Comparison of ENCODE assay signal across 15 cellular contexts in genomic region chr19:42123765-42124164, GRCh38. TPM values are rescaled to one million over a fixed set of nuclear protein-coding genes. Genes with fewer than 3 reads are reported as not detected.
DNase-seq lines count a peak whose midpoint lies in the region; ATAC-seq, FAIRE-seq and TF ChIP-seq lines count a peak whose summit lies in the region.
"Had no signal": no experiment of that assay in that cellular context is flagged by ENCODE, and none has a peak within 500 bp of the region (broad histone marks: within the 10 kb centered on the region; RNA-seq: fewer than 3 reads in every experiment).

No MANE protein-coding gene starts in this region.

- H3K4me3 ChIP-seq in DOHH2 (ENCODE audit: low read length), result peak overlapping the region; percentile 73
- no peak overlapping the region for H3K4me3 ChIP-seq in H1 (ENCODE audit: extremely low read depth in 1 of 4, insufficient read depth in 2 of 4, low read depth in 3 of 4, low read length in 4 of 4)
- H3K4me3 ChIP-seq in sigmoid colon, result no peak overlapping the region
- H3K4me3 ChIP-seq: lower lobe of right lung, uterus had no signal

- H4K8ac ChIP-seq in H1 (ENCODE audit: extremely low read depth, insufficient read depth, low read length), result no peak overlapping the region

- H3K36me3 ChIP-seq in DOHH2 (ENCODE audit: control insufficient read depth, low read length) (peaks cover 88% of the 10 kb centered on the region), H1 (ENCODE audit: control insufficient read depth in 2 of 4, insufficient read depth in 4 of 4, low read length in 3 of 4) (no peaks in the 10 kb centered on the region), sigmoid colon (no peaks in the 10 kb centered on the region)
- H3K36me3 ChIP-seq: brain microvascular endothelial cell, lower lobe of right lung, uterus had no signal

- H3K4me1 ChIP-seq in DOHH2 (ENCODE audit: control insufficient read depth, low read length), result peaks cover 100% of the 10 kb centered on the region
- peaks cover 0 to 12% (median 8%) of the 10 kb centered on the region in 4 experiments; a peak in 4 of 7 replicates for H3K4me1 ChIP-seq in H1 (replicated peaks in 1 of 4; ENCODE audit: control insufficient read depth in 3 of 4, insufficient read depth in 4 of 4, low read length in 3 of 4)
- H3K4me1 ChIP-seq in sigmoid colon, result no peaks in the 10 kb centered on the region
- H3K4me1 ChIP-seq: uterus had no signal

- POLR2A ChIA-PET in activated B cell treated with CpG ODN at 0.5 μM for 24 hours (lab: Charles Lee), result interaction anchor here (0.7 to 24.6 kb wide), 9 partner anchors 3 to 1346 kb away, joined by 3 to 1230 read pairs (median 4); partner anchors contain the start of genes GSK3A, POU2F2, RAB4B and ZNF574
- POLR2A ChIA-PET in H1 (lab: Charles Lee; ENCODE audit: partially characterized antibody), result no interaction called here

- TF ChIP-seq CTCF in DOHH2 (IDR thresholded peaks at IDR 0.05; ENCODE audit: low read depth, low read length, poor library complexity, severe bottlenecking), result no peak
- TF ChIP-seq CTCF in activated B cell treated with CpG ODN at 0.5 μM for 24 hours (IDR thresholded peaks at IDR 0.05), result no peak
- no peak for TF ChIP-seq CTCF in H1 (IDR thresholded peaks at IDR 0.05; ENCODE audit: control extremely low read depth in 1 of 3, insufficient read depth in 1 of 3, low read depth in 1 of 3, low read length in 3 of 3)
- no peak for TF ChIP-seq CTCF in sigmoid colon (IDR thresholded peaks at IDR 0.05)
- no peak for TF ChIP-seq CTCF in D721Med (IDR thresholded peaks at IDR 0.05; ENCODE audit: insufficient read depth, missing control alignments)

- FAIRE-seq in H1 (lab: Jason Lieb, UNC) (no peak), D721Med (lab: Jason Lieb, UNC) (no peak)

- H2BK15ac ChIP-seq in H1 (ENCODE audit: low read length), result peak overlapping the region; percentile 61; the same call in 1 of the 2 replicates

- no peak overlapping the region for H2AK5ac ChIP-seq in H1 (ENCODE audit: low read depth, low read length)

- H3K4me1 Mint-ChIP-seq in T-helper 2 cell treated with Interferon-gamma antibody and Interleukin-4, amounts not matched to agents 5 μg/mL and 100 μg/mL, for 36 hours (ENCODE audit: low read depth), result peaks cover 44% of the 10 kb centered on the region
- peaks cover 97% of the 10 kb centered on the region for H3K4me1 Mint-ChIP-seq in activated B cell treated with CpG ODN at 0.5 μM for 24 hours
- H3K4me1 Mint-ChIP-seq: nephron had no signal

- intact Hi-C loops in activated B cell treated with CpG ODN at 0.5 μM for 24 hours (cut with micrococcal nuclease), result no loop called here
- intact Hi-C loops in sigmoid colon (cut with DNase I), result no loop called here

- H2BK5ac ChIP-seq in H1 (ENCODE audit: low read depth, low read length), result no peak overlapping the region

- CTCF ChIA-PET in activated B cell treated with CpG ODN at 0.5 μM for 24 hours (lab: Charles Lee), result interaction anchor here (4.7 to 22.2 kb wide), 2 partner anchors 9 to 11 kb away, joined by 41 to 426 read pairs; partner anchors contain the start of gene POU2F2
- CTCF ChIA-PET in H1 (lab: Charles Lee; ENCODE audit: partially characterized antibody), result interaction anchor here (0.6 to 4.8 kb wide), 9 partner anchors 9 to 1321 kb away, joined by 3 to 59 read pairs (median 6); partner anchors contain the start of gene POU2F2

- H2BK120ac ChIP-seq in H1 (replicated peaks; ENCODE audit: low read depth, low read length), result no peak overlapping the region

- DNase-seq in T-helper 2 cell treated with Interferon-gamma antibody and Interleukin-4, amounts not matched to agents 5 μg/mL and 100 μg/mL, for 36 hours (ENCODE audit: low spot score), result no peak
- DNase-seq in T-helper 2 cell (no peak), activated B cell treated with CpG ODN at 0.5 μM for 24 hours (no peak), H1 (ENCODE audit: low read depth in 1 of 2, low spot score in 2 of 2) (no peak), NOMO-1 treated with dmso at 0.1 percent for 144 hours (lab: John Stamatoyannopoulos, UW; ENCODE audit: unreplicated experiment) (no peak), sigmoid colon (no peak), D721Med (ENCODE audit: insufficient read length, low spot score) (no peak)
- DNase-seq: activated CD4-positive, CD25-positive, alpha-beta regulatory T cell treated with anti-CD3 and anti-CD28 coated beads, Interleukin-2, amount 50 U/mL, for 72 hours; brain microvascular endothelial cell; dermis blood vessel endothelial cell; lower lobe of right lung; uterus had no signal

- H3F3A ChIP-seq in DOHH2 (ENCODE audit: control insufficient read depth, insufficient read depth), result peaks cover 34% of the 10 kb centered on the region

- H3K27me3 ChIP-seq in DOHH2 (ENCODE audit: control insufficient read depth, low read length) (no peaks in the 10 kb centered on the region), H1 (replicated peaks in 1 of 4; ENCODE audit: control insufficient read depth in 3 of 4, extremely low read depth in 1 of 4, insufficient read depth in 3 of 4, low read length in 3 of 4) (no peaks in the 10 kb centered on the region; a peak in 1 of 7 replicates), sigmoid colon (peaks cover 0 to 12% (median 2%) of the 10 kb centered on the region in 3 donors)
- H3K27me3 ChIP-seq: brain microvascular endothelial cell, uterus had no signal

- no peaks in the 10 kb centered on the region for H3K27me3 Mint-ChIP-seq in T-helper 2 cell treated with Interferon-gamma antibody and Interleukin-4, amounts not matched to agents 5 μg/mL and 100 μg/mL, for 36 hours (ENCODE audit: low read depth)
- H3K27me3 Mint-ChIP-seq in activated B cell treated with CpG ODN at 0.5 μM for 24 hours, result no peaks in the 10 kb centered on the region

- no peak overlapping the region for H3K14ac ChIP-seq in H1 (ENCODE audit: insufficient read length)

- H3K79me2 ChIP-seq in DOHH2 (ENCODE audit: control insufficient read depth, low read length) (peaks cover 79% of the 10 kb centered on the region), H1 (ENCODE audit: control insufficient read depth in 1 of 2, insufficient read depth in 2 of 2, low read length in 2 of 2) (no peaks in the 10 kb centered on the region)

- no peak overlapping the region for H3K56ac ChIP-seq in H1 (replicated peaks; ENCODE audit: insufficient read length, low read depth, low read length)

- H2AFZ ChIP-seq in H1 (ENCODE audit: low read length), result no peak overlapping the region

- no peaks in the 10 kb centered on the region for H4K20me1 ChIP-seq in DOHH2 (ENCODE audit: control insufficient read depth, insufficient read depth, low read depth, low read length)
- H4K20me1 ChIP-seq in H1 (replicated peaks in 1 of 2; ENCODE audit: control insufficient read depth in 1 of 2, insufficient read depth in 2 of 2, low read length in 2 of 2), result no peaks in the 10 kb centered on the region

- TF ChIP-seq POLR2A in H1 (IDR thresholded peaks at IDR 0.05; ENCODE audit: control extremely low read depth in 1 of 2, low read depth in 2 of 2, low read length in 2 of 2) (no peak), sigmoid colon (IDR thresholded peaks at IDR 0.05) (no peak)

- H3K4me3 Mint-ChIP-seq in T-helper 2 cell treated with Interferon-gamma antibody and Interleukin-4, amounts not matched to agents 5 μg/mL and 100 μg/mL, for 36 hours, result peak overlapping the region; percentile 83
- peak overlapping the region; percentile 80 for H3K4me3 Mint-ChIP-seq in activated B cell treated with CpG ODN at 0.5 μM for 24 hours
- H3K4me3 Mint-ChIP-seq: nephron had no signal

- no peak overlapping the region for H4K5ac ChIP-seq in H1 (ENCODE audit: insufficient read length, low read depth, low read length)

- H3K9me3 Mint-ChIP-seq in T-helper 2 cell treated with Interferon-gamma antibody and Interleukin-4, amounts not matched to agents 5 μg/mL and 100 μg/mL, for 36 hours, result no peaks in the 10 kb centered on the region
- H3K9me3 Mint-ChIP-seq in activated B cell treated with CpG ODN at 0.5 μM for 24 hours, result no peaks in the 10 kb centered on the region
- H3K9me3 Mint-ChIP-seq: nephron had no signal

- no peak for TF ChIP-seq RAD21 in H1 (IDR thresholded peaks at IDR 0.05 in 1 of 2, conservative IDR thresholded peaks at IDR 0.05 in 1 of 2; ENCODE audit: low read depth in 2 of 2, low read length in 2 of 2)

- H2BK12ac ChIP-seq in H1 (ENCODE audit: low read depth, low read length), result no peak overlapping the region

- H3K4me2 ChIP-seq in DOHH2 (ENCODE audit: low read length) (peak overlapping the region; percentile 87), H1 (ENCODE audit: insufficient read depth in 1 of 2, low read depth in 2 of 2, low read length in 2 of 2) (no peak overlapping the region)

- 0 out of 7 replicates have a peak overlapping the region, but pooled peaks of 1 of the 4 experiments have one; percentile 1 for H3K9ac ChIP-seq in H1 (replicated peaks in 1 of 4; ENCODE audit: extremely low read depth in 1 of 4, low read depth in 3 of 4, low read length in 3 of 4)

- H3K9me2 ChIP-seq in DOHH2 (replicated peaks; ENCODE audit: control insufficient read depth, low read length), result no peaks in the 10 kb centered on the region

- H3K4ac ChIP-seq in H1 (replicated peaks; ENCODE audit: insufficient read length, low read depth, low read length), result no peak overlapping the region

- no peak overlapping the region for H3K18ac ChIP-seq in H1 (ENCODE audit: extremely low read depth, low read length)

- peaks cover 20% of the 10 kb centered on the region for H3K36me3 Mint-ChIP-seq in T-helper 2 cell treated with Interferon-gamma antibody and Interleukin-4, amounts not matched to agents 5 μg/mL and 100 μg/mL, for 36 hours (ENCODE audit: low read depth)
- peaks cover 90% of the 10 kb centered on the region for H3K36me3 Mint-ChIP-seq in activated B cell treated with CpG ODN at 0.5 μM for 24 hours (ENCODE audit: low read depth)

- 100% methylated on average over 1 of the region's 1 CpG; no CpG with 5 or more reads in 1 of the 2 experiments for WGBS in H1 (ENCODE audit: extremely low coverage in 1 of 2, insufficient coverage in 1 of 2, insufficient read length in 1 of 2, insufficient replicate concordance in 2 of 2, low coverage in 1 of 2, low lambda C conversion rate in 2 of 2, missing lambda C conversion rate in 1 of 2), 2 experiments
- WGBS in sigmoid colon, 2 donors, result 89 to 93% methylated on average over 1 of the region's 1 CpG

- H3K23ac ChIP-seq in H1 (ENCODE audit: insufficient read length), result no peak overlapping the region

- H3K79me1 ChIP-seq in H1 (ENCODE audit: low read depth, low read length), result no peaks in the 10 kb centered on the region

- H3K9me3 ChIP-seq in DOHH2 (ENCODE audit: control insufficient read depth, insufficient read depth, low read length) (no peaks in the 10 kb centered on the region), H1 (ENCODE audit: insufficient read depth in 2 of 2, low read depth in 1 of 2, low read length in 1 of 2) (no peaks in the 10 kb centered on the region), sigmoid colon (no peaks in the 10 kb centered on the region)
- H3K9me3 ChIP-seq: lower lobe of right lung, uterus had no signal

- no peaks in the 10 kb centered on the region for H3K23me2 ChIP-seq in H1 (ENCODE audit: low read depth, low read length)

- H3K27ac ChIP-seq in DOHH2 (ENCODE audit: low read depth, low read length) (peak overlapping the region; percentile 98), H1 (ENCODE audit: low read depth, low read length) (no peak overlapping the region), sigmoid colon (no peak overlapping the region)
- H3K27ac ChIP-seq: brain microvascular endothelial cell, lower lobe of right lung, uterus had no signal

- 0 out of 2 replicates have a peak overlapping the region, but pooled peaks have one; percentile 32 for H2BK20ac ChIP-seq in H1 (ENCODE audit: low read length)

- no peak for TF ChIP-seq EP300 in H1 (IDR thresholded peaks at IDR 0.05; ENCODE audit: borderline replicate concordance in 1 of 2, low read depth in 2 of 2, low read length in 2 of 2)
- TF ChIP-seq EP300 in sigmoid colon (IDR thresholded peaks at IDR 0.05), result no peak

- no peak for ATAC-seq in activated B cell treated with CpG ODN at 0.5 μM for 24 hours (ENCODE audit: low read depth)
- ATAC-seq: lower lobe of right lung had no signal

- no peak overlapping the region for H4K91ac ChIP-seq in H1 (replicated peaks; ENCODE audit: insufficient read length, low read length)

- H3K27ac Mint-ChIP-seq in T-helper 2 cell treated with Interferon-gamma antibody and Interleukin-4, amounts not matched to agents 5 μg/mL and 100 μg/mL, for 36 hours, result peak overlapping the region; percentile 95
- peak overlapping the region; percentile 96 for H3K27ac Mint-ChIP-seq in activated B cell treated with CpG ODN at 0.5 μM for 24 hours
- H3K27ac Mint-ChIP-seq: nephron had no signal

RNA-seq across cellular contexts. Expression of gene POU2F2, which starts 8.5 kb away (rescaled TPM):
- 508 and 577 TPM in 2 replicates for total RNA-seq in activated B cell treated with CpG ODN at 0.5 μM for 24 hours
- 6.1 and 7.2 TPM in 2 replicates for total RNA-seq in H1 (2021; fragmentation: NEBNext Ultra II Directional; extraction: Animal tissue kit (Norgen Biotek cat#: 25700))
- 5.0 and 7.3 TPM in 2 replicates for polyA plus RNA-seq in H1 (2011; rRNA removed)
- 4.2 TPM for polyA plus RNA-seq in H1 (2011; cell fraction: cytosol; rRNA removed)
- 22.7 TPM for polyA plus RNA-seq in H1 (2011; cell fraction: nucleus; rRNA removed)
- 6.2 to 8.0 TPM (median 7.3 TPM) in 4 replicates for polyA plus RNA-seq in H1 (2012, experiment 1 of 2)
- 2.7 TPM for polyA plus RNA-seq in H1 (2012, experiment 2 of 2)
- 14.6 TPM for polyA plus RNA-seq in H1 (2013, experiment 1 of 2)
- 10.8 TPM for polyA plus RNA-seq in H1 (2013, experiment 2 of 2)
- polyA minus RNA-seq in H1 (2011; rRNA and poly(A)+ RNA removed), result 1.3 and 2.0 TPM in 2 replicates
- 1.3 TPM for polyA minus RNA-seq in H1 (2011; cell fraction: cytosol; rRNA and poly(A)+ RNA removed)
- polyA minus RNA-seq in H1 (2011; cell fraction: nucleus; rRNA and poly(A)+ RNA removed), result 5.9 TPM
- total RNA-seq in sigmoid colon, result 1 to 10 TPM; 1.2 to 3.0 (median 2.5) TPM
- 10 to 100 TPM in 1 of 3 donors, 1 to 10 TPM in 1, under 1 TPM in 1; 0.60 to 19.0 (median 1.6) TPM for polyA plus RNA-seq in sigmoid colon
- total RNA-seq: A172 had no signal

RNA-seq across cellular contexts. Expression of gene ZNF574, which starts 47.8 kb away (rescaled TPM):
- total RNA-seq in activated B cell treated with CpG ODN at 0.5 μM for 24 hours (27.7 and 29.6 TPM in 2 replicates), sigmoid colon (10 to 100 TPM; 12.5 to 14.6 (median 13.1) TPM)
- total RNA-seq in H1 (2021; fragmentation: NEBNext Ultra II Directional; extraction: Animal tissue kit (Norgen Biotek cat#: 25700)), result 27.0 and 28.6 TPM in 2 replicates
- polyA plus RNA-seq in H1 (2011; rRNA removed) (38.8 and 53.8 TPM in 2 replicates), sigmoid colon (1 to 10 TPM; 3.0 to 9.3 (median 5.5) TPM)
- 27.7 TPM for polyA plus RNA-seq in H1 (2011; cell fraction: cytosol; rRNA removed)
- polyA plus RNA-seq in H1 (2011; cell fraction: nucleus; rRNA removed), result 31.4 TPM
- polyA plus RNA-seq in H1 (2012, experiment 1 of 2), result 12.2 to 27.2 TPM (median 24.2 TPM) in 4 replicates
- polyA plus RNA-seq in H1 (2012, experiment 2 of 2), result 22.8 TPM
- polyA plus RNA-seq in H1 (2013, experiment 1 of 2), result 13.2 TPM
- 11.9 TPM for polyA plus RNA-seq in H1 (2013, experiment 2 of 2)
- polyA minus RNA-seq in H1 (2011; rRNA and poly(A)+ RNA removed), result 41.6 and 41.8 TPM in 2 replicates
- 35.7 TPM for polyA minus RNA-seq in H1 (2011; cell fraction: cytosol; rRNA and poly(A)+ RNA removed)
- 29.8 TPM for polyA minus RNA-seq in H1 (2011; cell fraction: nucleus; rRNA and poly(A)+ RNA removed)

RNA-seq across cellular contexts. Expression of gene GRIK5, which starts 53.8 kb away (rescaled TPM):
- total RNA-seq in activated B cell treated with CpG ODN at 0.5 μM for 24 hours (0.09 and 0.15 TPM in 2 replicates), sigmoid colon (10 to 100 TPM in 3 of 4 donors, 1 to 10 TPM in 1; 8.4 to 23.3 (median 13.3) TPM)
- 42.9 and 45.1 TPM in 2 replicates for total RNA-seq in H1 (2021; fragmentation: NEBNext Ultra II Directional; extraction: Animal tissue kit (Norgen Biotek cat#: 25700))
- polyA plus RNA-seq in H1 (2011; rRNA removed) (17.8 and 25.3 TPM in 2 replicates), sigmoid colon (1 to 10 TPM in 1 of 3 donors, under 1 TPM in 1, not detected in 1; under 0.01 to 2.7 TPM)
- 14.1 TPM for polyA plus RNA-seq in H1 (2011; cell fraction: cytosol; rRNA removed)
- 57.6 TPM for polyA plus RNA-seq in H1 (2011; cell fraction: nucleus; rRNA removed)
- 29.3 to 50.3 TPM (median 45.8 TPM) in 4 replicates for polyA plus RNA-seq in H1 (2012, experiment 1 of 2)
- polyA plus RNA-seq in H1 (2012, experiment 2 of 2), result 31.9 TPM
- 28.4 TPM for polyA plus RNA-seq in H1 (2013, experiment 1 of 2)
- 28.1 TPM for polyA plus RNA-seq in H1 (2013, experiment 2 of 2)
- 23.8 and 25.7 TPM in 2 replicates for polyA minus RNA-seq in H1 (2011; rRNA and poly(A)+ RNA removed)
- 22.3 TPM for polyA minus RNA-seq in H1 (2011; cell fraction: cytosol; rRNA and poly(A)+ RNA removed)
- polyA minus RNA-seq in H1 (2011; cell fraction: nucleus; rRNA and poly(A)+ RNA removed), result 21.2 TPM

Comparison
In these comparisons a context has a peak if more than half of its experiments do, and no peak if none do; other contexts are left out.
1. RNA of gene POU2F2, which starts 8.5 kb away (total RNA-seq): 508 to 577 TPM in activated B cell treated with CpG ODN at 0.5 μM for 24 hours; 6.1 to 7.2 TPM in H1 and 1.2 to 3.0 TPM in sigmoid colon; every median in the first group is over 10 times any median in the second.